In genomic region chr1:41728403-41729202, GRCh38 we compare ENCODE assay signal across 7 cellular contexts.
DNase-seq lines count a peak whose midpoint lies in the region; ATAC-seq lines count a peak whose summit lies in the region.

No MANE protein-coding gene starts in this region.

- ATAC-seq in GM18861 (IDR thresholded peaks at IDR 0.05; ENCODE audit: unreplicated experiment) = peak; percentile 78
- ATAC-seq in GM21786 (IDR thresholded peaks at IDR 0.05; ENCODE audit: unreplicated experiment) = peak; percentile 79

- DNase-seq in NCI-H510A (lab: John Stamatoyannopoulos, UW) = peak; percentile 23
- peak in 33 of 58 donors; percentile 9 to 56 (median 35) for DNase-seq in anterior cingulate cortex (lab: John Stamatoyannopoulos, UW)
- DNase-seq in stimulated activated CD4-positive, alpha-beta T cell treated with anti-CD3 and anti-CD28 coated beads, Interleukin-4, amount 100 ng/mL, for 4 hours = peak; percentile 39 to 52
- no peak for DNase-seq in D341Med (ENCODE audit: low spot score)
- no peak for DNase-seq in NOMO-1 (lab: John Stamatoyannopoulos, UW; ENCODE audit: unreplicated experiment in 2 of 2)

Comparison
In these comparisons a context has a peak if more than half of its experiments do, and no peak if none do; other contexts are left out.
1. DNase-seq: peak in NCI-H510A (single experiment), anterior cingulate cortex (33 of 58) and stimulated activated CD4-positive, alpha-beta T cell treated with anti-CD3 and anti-CD28 coated beads, Interleukin-4, amount 100 ng/mL, for 4 hours (2 of 2); none in D341Med (single experiment) and NOMO-1 (0 of 2).